ENCODE assay signal across 8 cellular contexts in the genomic region with DNA sequence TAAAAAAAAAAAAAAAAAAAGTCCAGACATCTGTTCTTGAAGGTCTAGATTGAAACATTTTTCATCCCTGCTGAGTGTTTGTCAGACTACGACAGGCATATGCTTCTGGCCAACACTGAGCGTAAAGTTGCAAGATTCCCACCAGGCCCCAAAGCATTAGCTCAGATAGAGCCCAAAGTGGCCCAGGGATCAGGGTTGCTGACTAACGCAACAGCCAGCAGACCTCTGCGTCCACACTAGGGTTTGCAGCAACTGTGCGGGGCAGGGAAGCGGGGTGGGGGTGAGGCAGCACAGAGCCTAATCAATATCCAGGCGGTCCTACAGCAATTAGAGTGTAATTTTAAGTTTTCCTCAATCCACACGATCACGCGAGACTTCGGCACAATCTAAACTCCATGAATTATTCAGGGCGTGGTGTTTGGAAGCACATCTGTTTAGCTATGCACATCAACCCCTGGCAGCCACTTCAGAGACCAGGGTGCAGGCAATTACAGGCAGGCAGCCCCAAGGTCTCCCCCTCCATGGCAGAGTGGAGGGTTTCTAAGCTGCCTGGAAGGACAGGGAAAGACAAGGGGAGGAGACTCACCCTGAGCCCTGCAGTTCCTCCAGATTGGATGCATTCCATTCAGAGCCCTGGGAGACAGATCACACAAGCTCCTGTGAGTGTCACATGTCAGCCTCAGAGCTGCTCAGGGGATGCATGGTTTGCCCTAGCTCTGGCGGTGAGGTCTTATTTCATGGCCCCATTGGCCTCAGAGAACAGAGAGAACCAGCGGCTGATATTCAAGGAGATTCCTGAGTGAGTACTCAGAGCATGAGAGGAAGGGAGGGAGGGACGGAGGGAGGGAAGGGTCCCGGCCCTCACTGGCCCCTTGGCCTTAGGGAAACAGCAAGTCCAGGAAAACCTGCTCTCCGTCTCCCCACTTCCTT. TPM values are rescaled to one million over a fixed set of nuclear protein-coding genes. Genes with fewer than 3 reads are reported as not detected.
DNase-seq lines count a peak whose midpoint lies in the region; ATAC-seq and TF ChIP-seq lines count a peak whose summit lies in the region.

No MANE protein-coding gene starts in this region.

- ATAC-seq in HG03457 (IDR thresholded peaks at IDR 0.05; ENCODE audit: unreplicated experiment): no peak
- ATAC-seq in stimulated activated naive CD8-positive, alpha-beta T cell treated with anti-CD3 and anti-CD28 coated beads, Interleukin-15, amount 100 ng/mL, for 72 hours: no peak
- no peak for ATAC-seq in activated naive CD8-positive, alpha-beta T cell treated with anti-CD3 and anti-CD28 coated beads, Interleukin-2, amount 50 U/mL, for 24 hours

- peak overlapping the region; percentile 76 for H3K4me2 ChIP-seq in fibroblast of lung (ENCODE audit: extremely low read depth, insufficient read depth, low read length)

- POLR2A ChIA-PET in AG04450 (lab: Yijun Ruan, JAX): interaction anchor here (0.6 to 4.3 kb wide), 13 partner anchors 24 to 204 kb away, joined by 3 to 29 read pairs (median 4); partner anchors contain the start of gene TMEM119

- H3K9me3 ChIP-seq in AG04450 (ENCODE audit: control insufficient read depth, insufficient read depth, low read length): no peaks in the 10 kb centered on the region
- no peaks in the 10 kb centered on the region for H3K9me3 ChIP-seq in fibroblast of lung (ENCODE audit: control insufficient read depth, insufficient read depth, low read depth, low read length)

- peaks cover 11% of the 10 kb centered on the region for H3K9me3 Mint-ChIP-seq in nephron progenitor cell
- H3K9me3 Mint-ChIP-seq in stimulated activated naive CD8-positive, alpha-beta T cell treated with anti-CD3 and anti-CD28 coated beads, Interleukin-15, amount 100 ng/mL, for 72 hours: no peaks in the 10 kb centered on the region
- H3K9me3 Mint-ChIP-seq in activated naive CD8-positive, alpha-beta T cell treated with anti-CD3 and anti-CD28 coated beads, Interleukin-2, amount 50 U/mL, for 24 hours: no peaks in the 10 kb centered on the region

- CTCF ChIA-PET in AG04450 (lab: Charles Lee): interaction anchor here (0.7 to 10.5 kb wide), 22 partner anchors 16 to 292 kb away, joined by 3 to 177 read pairs (median 9); partner anchors contain the start of gene SART3

- H3K4me1 Mint-ChIP-seq in nephron progenitor cell: peaks cover 72% of the 10 kb centered on the region
- H3K4me1 Mint-ChIP-seq in stimulated activated naive CD8-positive, alpha-beta T cell treated with anti-CD3 and anti-CD28 coated beads, Interleukin-15, amount 100 ng/mL, for 72 hours: peaks cover 9% of the 10 kb centered on the region
- H3K4me1 Mint-ChIP-seq in activated naive CD8-positive, alpha-beta T cell treated with anti-CD3 and anti-CD28 coated beads, Interleukin-2, amount 50 U/mL, for 24 hours: peaks cover 7% of the 10 kb centered on the region

- H3K4me3 ChIP-seq in AG04450 (ENCODE audit: low read depth, low read length): peak overlapping the region; percentile 29
- peak overlapping the region in 3 of 4 experiments; percentile 12 to 35 (median 13) for H3K4me3 ChIP-seq in fibroblast of lung (replicated peaks in 1 of 4; ENCODE audit: control extremely low read depth in 1 of 4, insufficient read depth in 1 of 4, low read depth in 3 of 4, low read length in 4 of 4)

- H2AFZ ChIP-seq in fibroblast of lung (ENCODE audit: low read length): no peak overlapping the region

- H3K36me3 Mint-ChIP-seq in nephron progenitor cell (ENCODE audit: low read depth): peaks cover 59% of the 10 kb centered on the region
- H3K36me3 Mint-ChIP-seq in activated naive CD8-positive, alpha-beta T cell treated with anti-CD3 and anti-CD28 coated beads, Interleukin-2, amount 50 U/mL, for 24 hours (ENCODE audit: low read depth): peaks cover 40% of the 10 kb centered on the region

- peaks cover 52% of the 10 kb centered on the region for H3K4me1 ChIP-seq in fibroblast of lung (ENCODE audit: control insufficient read depth, extremely low read depth, insufficient read depth, low read length)

- DNase-seq in AG04450 (ENCODE audit: low read depth, low spot score) (no peak), NCI-H2171 treated with DMSO at 0.1 percent for 48 hours (lab: John Stamatoyannopoulos, UW) (peak; percentile 91), fibroblast of lung (ENCODE audit: low read depth in 2 of 2) (peak; percentile 84 to 87), nephron progenitor cell (peak; percentile 62), nucleus accumbens (lab: John Stamatoyannopoulos, UW) (no peak)
- DNase-seq in stimulated activated naive CD8-positive, alpha-beta T cell treated with anti-CD3 and anti-CD28 coated beads, Interleukin-15, amount 100 ng/mL, for 72 hours: no peak
- no peak for DNase-seq in activated naive CD8-positive, alpha-beta T cell treated with anti-CD3 and anti-CD28 coated beads, Interleukin-2, amount 50 U/mL, for 24 hours

- peak overlapping the region; percentile 68 for H3K4me3 Mint-ChIP-seq in nephron progenitor cell
- no peak overlapping the region for H3K4me3 Mint-ChIP-seq in stimulated activated naive CD8-positive, alpha-beta T cell treated with anti-CD3 and anti-CD28 coated beads, Interleukin-15, amount 100 ng/mL, for 72 hours
- H3K4me3 Mint-ChIP-seq in activated naive CD8-positive, alpha-beta T cell treated with anti-CD3 and anti-CD28 coated beads, Interleukin-2, amount 50 U/mL, for 24 hours: no peak overlapping the region

- peaks cover 34% of the 10 kb centered on the region for H3K36me3 ChIP-seq in fibroblast of lung (ENCODE audit: control insufficient read depth, insufficient read depth, low read length)

- TF ChIP-seq CTCF in AG04450 (IDR thresholded peaks at IDR 0.05; ENCODE audit: low read depth, low read length): no peak
- TF ChIP-seq CTCF in fibroblast of lung (conservative IDR thresholded peaks at IDR 0.05 in 1 of 2, IDR thresholded peaks at IDR 0.05 in 1 of 2; ENCODE audit: low read depth in 1 of 2, low read length in 2 of 2): no peak
- TF ChIP-seq CTCF in nephron progenitor cell (IDR thresholded peaks at IDR 0.05): no peak

- peak overlapping the region; percentile 99 for H3K27ac Mint-ChIP-seq in nephron progenitor cell
- no peak overlapping the region for H3K27ac Mint-ChIP-seq in stimulated activated naive CD8-positive, alpha-beta T cell treated with anti-CD3 and anti-CD28 coated beads, Interleukin-15, amount 100 ng/mL, for 72 hours
- H3K27ac Mint-ChIP-seq in activated naive CD8-positive, alpha-beta T cell treated with anti-CD3 and anti-CD28 coated beads, Interleukin-2, amount 50 U/mL, for 24 hours: no peak overlapping the region

- H4K20me1 ChIP-seq in fibroblast of lung (ENCODE audit: control insufficient read depth, extremely low read depth, insufficient read depth, low read length): no peaks in the 10 kb centered on the region

- H3K27me3 ChIP-seq in AG04450 (ENCODE audit: control insufficient read depth, insufficient read depth, low read length): no peaks in the 10 kb centered on the region
- no peaks in the 10 kb centered on the region for H3K27me3 ChIP-seq in fibroblast of lung (ENCODE audit: control insufficient read depth, insufficient read depth, low read length)

- H3K9ac ChIP-seq in fibroblast of lung (ENCODE audit: insufficient read depth, low read length): peak overlapping the region; percentile 63

- peaks cover 19% of the 10 kb centered on the region for H3K79me2 ChIP-seq in fibroblast of lung (ENCODE audit: control insufficient read depth, insufficient read depth, low read length)

- peaks cover 3% of the 10 kb centered on the region for H3K27me3 Mint-ChIP-seq in nephron progenitor cell (ENCODE audit: low read depth, poor library complexity)
- H3K27me3 Mint-ChIP-seq in stimulated activated naive CD8-positive, alpha-beta T cell treated with anti-CD3 and anti-CD28 coated beads, Interleukin-15, amount 100 ng/mL, for 72 hours: no peaks in the 10 kb centered on the region
- H3K27me3 Mint-ChIP-seq in activated naive CD8-positive, alpha-beta T cell treated with anti-CD3 and anti-CD28 coated beads, Interleukin-2, amount 50 U/mL, for 24 hours: no peaks in the 10 kb centered on the region

- H3K27ac ChIP-seq in AG04450 (ENCODE audit: low read depth, low read length): peak overlapping the region; percentile 98
- peak overlapping the region; percentile 96 for H3K27ac ChIP-seq in fibroblast of lung (ENCODE audit: insufficient read depth, low read length)

RNA-seq across cellular contexts. Expression of gene SSH1, which starts 55.4 kb away (rescaled TPM):
- polyA plus RNA-seq in AG04450 (2011; rRNA removed): 44.7 and 50.5 TPM in 2 replicates
- polyA minus RNA-seq in AG04450 (2011; rRNA and poly(A)+ RNA removed): 64.2 and 77.4 TPM in 2 replicates
- 14.4 and 24.9 TPM in 2 replicates for total RNA-seq in fibroblast of lung
- 22.1 and 31.9 TPM in 2 replicates for polyA plus RNA-seq in fibroblast of lung
- polyA plus RNA-seq in fibroblast of lung (2012): 21.3 and 23.4 TPM in 2 replicates
- polyA minus RNA-seq in fibroblast of lung (ENCODE audit: low replicate concordance): 66.6 and 95.5 TPM in 2 replicates

Comparison
In these comparisons a context has a peak if more than half of its experiments do, and no peak if none do; other contexts are left out.
1. DNase-seq: peak in NCI-H2171 treated with DMSO at 0.1 percent for 48 hours (single experiment), fibroblast of lung (2 of 2) and nephron progenitor cell (single experiment); none in AG04450 (single experiment), nucleus accumbens (0 of 56), stimulated activated naive CD8-positive, alpha-beta T cell treated with anti-CD3 and anti-CD28 coated beads, Interleukin-15, amount 100 ng/mL, for 72 hours (0 of 2) and activated naive CD8-positive, alpha-beta T cell treated with anti-CD3 and anti-CD28 coated beads, Interleukin-2, amount 50 U/mL, for 24 hours (single experiment).